ENCODE assay signal across 9 cellular contexts in the genomic region with DNA sequence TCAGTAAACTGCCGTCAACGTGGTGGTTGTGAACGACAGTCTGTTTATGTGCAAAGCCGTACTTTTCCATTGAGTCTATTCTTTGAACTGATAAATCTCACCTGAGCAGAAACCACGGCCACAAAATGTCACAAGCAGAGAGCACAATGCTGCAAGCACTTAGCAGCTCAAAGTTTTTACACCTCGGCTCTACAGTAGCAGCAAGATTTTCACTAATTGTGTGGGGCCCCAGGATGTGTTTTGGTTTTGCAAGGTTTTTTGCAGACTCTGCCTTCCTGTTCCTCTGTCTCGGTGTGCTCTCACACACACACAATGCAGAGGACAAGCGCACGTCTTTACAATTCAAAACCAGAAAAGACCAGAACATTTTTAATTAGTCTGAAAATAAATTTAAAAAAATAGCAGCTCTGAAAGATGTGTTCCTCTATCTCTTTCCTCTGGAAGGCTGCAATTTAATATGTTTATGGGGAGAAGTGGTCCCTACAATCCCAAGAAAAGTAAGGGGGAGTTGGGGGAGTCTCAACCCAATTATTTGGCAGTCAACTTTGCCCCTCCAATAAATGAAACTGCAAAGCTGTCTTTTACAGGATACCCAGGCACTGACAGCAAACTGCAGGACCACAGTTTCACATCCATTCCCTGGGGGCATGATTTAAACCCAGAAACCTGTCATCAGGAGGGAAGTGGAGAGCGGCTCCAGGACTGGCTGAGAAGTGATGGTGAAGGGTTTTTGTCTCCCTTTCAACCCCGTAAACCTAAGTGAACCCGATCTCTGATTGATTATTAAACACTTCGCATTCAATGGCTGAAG.
DNase-seq lines count a peak whose midpoint lies in the region; ATAC-seq, FAIRE-seq and TF ChIP-seq lines count a peak whose summit lies in the region.
"Had no signal": no experiment of that assay in that cellular context is flagged by ENCODE, and none has a peak within 500 bp of the region (broad histone marks: within the 10 kb centered on the region; RNA-seq: fewer than 3 reads in every experiment).

No MANE protein-coding gene starts in this region.

- intact Hi-C loops in spleen (cut with DNase I; ENCODE audit: low total_unique reads), result no loop called here

- no peaks in the 10 kb centered on the region for H4K20me1 ChIP-seq in MM.1S (ENCODE audit: insufficient read depth, low read length)

- no peaks in the 10 kb centered on the region for H3K36me3 ChIP-seq in MM.1S (replicated peaks; ENCODE audit: insufficient read depth, low read length)
- H3K36me3 ChIP-seq in spleen, result no peaks in the 10 kb centered on the region

- H3K9me3 ChIP-seq in MM.1S (replicated peaks; ENCODE audit: insufficient read depth, low read length), result no peaks in the 10 kb centered on the region
- no peaks in the 10 kb centered on the region for H3K9me3 ChIP-seq in spleen

- peaks cover 19% of the 10 kb centered on the region for H3F3A ChIP-seq in MM.1S (ENCODE audit: insufficient read depth, low read length)

- ATAC-seq in GM21619 (IDR thresholded peaks at IDR 0.05; ENCODE audit: unreplicated experiment), result peak; percentile 78

- DNase-seq in GM12865 (ENCODE audit: low read depth) (peak; percentile 95), MM.1S (peak; percentile 88), spleen (no peak), GOT3 (lab: John Stamatoyannopoulos, UW) (no peak), urothelium cell line (ENCODE audit: low spot score) (no peak), NCI-H774 (lab: John Stamatoyannopoulos, UW) (no peak)
- DNase-seq in activated effector memory CD4-positive, alpha-beta T cell treated with anti-CD3 and anti-CD28 coated beads, Interleukin-2, amount 50 U/mL, for 16 hours, result peak; percentile 71

- peaks cover 28% of the 10 kb centered on the region for H3K4me1 ChIP-seq in MM.1S (ENCODE audit: low read length)
- H3K4me1 ChIP-seq in spleen, result peaks cover 16 to 100% (median 70%) of the 10 kb centered on the region in 6 donors

- FAIRE-seq in urothelium cell line (lab: Jason Lieb, UNC), result no peak

- peak overlapping the region; percentile 70 for H3K4me2 ChIP-seq in MM.1S (ENCODE audit: low read depth, low read length)

- H3K9me2 ChIP-seq in MM.1S (replicated peaks; ENCODE audit: insufficient read depth, low read length), result no peaks in the 10 kb centered on the region

- 0 out of 2 replicates have a peak, but pooled peaks cover 2% of the 10 kb centered on the region for H3K79me2 ChIP-seq in MM.1S (ENCODE audit: low read length)

- H3K27ac ChIP-seq in MM.1S (ENCODE audit: low read length), result peak overlapping the region; percentile 69
- peak overlapping the region; percentile 58 to 88 (median 80) for H3K27ac ChIP-seq in spleen
- H3K27ac ChIP-seq: epithelial cell of prostate had no signal

- H3K4me3 ChIP-seq in GM12865 (ENCODE audit: low read depth, low read length) (peak overlapping the region; percentile 49), MM.1S (ENCODE audit: low read length) (peak overlapping the region; percentile 41; the same call in 1 of the 2 replicates), spleen (peak overlapping the region in 6 of 8 donors; percentile 9 to 54 (median 20))

- H3K27me3 ChIP-seq in MM.1S (replicated peaks; ENCODE audit: insufficient read depth, low read length) (no peaks in the 10 kb centered on the region), spleen (replicated peaks in 1 of 7) (peaks cover 0 to 15% (median 0%) of the 10 kb centered on the region in 7 donors)

- H2AFZ ChIP-seq in MM.1S (ENCODE audit: low read length), result peak overlapping the region; percentile 34

- H3K9ac ChIP-seq in MM.1S (ENCODE audit: low read length), result peak overlapping the region; percentile 38; the same call in 1 of the 2 replicates

- no peak for TF ChIP-seq POLR2A in spleen (IDR thresholded peaks at IDR 0.05)

- 17 to 24% (median 20%) methylated on average over 13 of the region's 13 CpGs for WGBS in spleen, 5 donors

- no peak for TF ChIP-seq CTCF in GM12865 (IDR thresholded peaks at IDR 0.05; ENCODE audit: insufficient read depth, low read depth, low read length, missing control alignments)
- no peak for TF ChIP-seq CTCF in MM.1S (IDR thresholded peaks at IDR 0.05; ENCODE audit: low read length)
- no peak for TF ChIP-seq CTCF in spleen (IDR thresholded peaks at IDR 0.05 in 8 of 11, conservative IDR thresholded peaks at IDR 0.05 in 3 of 11)

Comparison
In these comparisons a context has a peak if more than half of its experiments do, and no peak if none do; other contexts are left out.
1. DNase-seq: peak in GM12865 (single experiment), MM.1S (single experiment) and activated effector memory CD4-positive, alpha-beta T cell treated with anti-CD3 and anti-CD28 coated beads, Interleukin-2, amount 50 U/mL, for 16 hours (single experiment); none in spleen (single experiment), GOT3 (single experiment), urothelium cell line (single experiment) and NCI-H774 (single experiment).
2. Peak in every context shown above with its lines, with median percentiles within 50 percentile points of each other: H3K4me3 ChIP-seq.